ENCODE assay signal across 27 cellular contexts in the genomic region with DNA sequence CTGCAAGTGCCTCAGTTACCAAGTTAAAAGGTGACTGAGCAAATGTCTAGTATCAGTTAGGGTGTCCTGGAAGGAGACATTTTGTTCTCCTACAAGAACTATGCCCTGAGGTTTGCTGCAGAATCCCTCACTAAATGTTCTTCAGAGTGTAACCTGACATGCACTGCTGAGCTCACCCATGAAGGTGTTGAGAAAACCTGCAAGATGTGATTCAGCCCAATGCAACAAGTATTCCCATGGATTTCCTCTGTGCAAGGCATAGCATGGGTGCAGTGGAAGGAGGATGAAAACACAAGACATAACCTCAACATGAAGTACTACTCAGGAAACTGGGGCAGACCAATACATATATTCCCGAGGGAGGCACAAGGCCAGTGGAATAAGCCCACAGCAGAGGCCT. TPM values are rescaled to one million over a fixed set of nuclear protein-coding genes. Genes with fewer than 3 reads are reported as not detected.
DNase-seq lines count a peak whose midpoint lies in the region; FAIRE-seq and TF ChIP-seq lines count a peak whose summit lies in the region.
"Had no signal": no experiment of that assay in that cellular context is flagged by ENCODE, and none has a peak within 500 bp of the region (broad histone marks: within the 10 kb centered on the region; RNA-seq: fewer than 3 reads in every experiment).

No MANE protein-coding gene starts in this region.

- DNase-seq in epithelial cell of proximal tubule (ENCODE audit: low read depth) (peak; percentile 52), keratinocyte (ENCODE audit: low read depth, low spot score) (no peak), kidney tubule cell (ENCODE audit: low spot score) (peak; percentile 45), GM19238 (ENCODE audit: insufficient read length, low spot score) (no peak)
- DNase-seq in activated naive CD4-positive, alpha-beta T cell (lab: John Stamatoyannopoulos, UW), result no peak
- no peak for DNase-seq in activated naive CD4-positive, alpha-beta T cell treated with Interleukin-2 at 50 U/mL for 16 hours
- DNase-seq: 8988T; ACHN; BE2C; C1 segment of cervical spinal cord; CD4-positive, alpha-beta memory T cell; CD4-positive, CD25-positive, alpha-beta regulatory T cell; CD8-positive, alpha-beta memory T cell; COR-L47; DMS 273 treated with DMSO at 0.1 percent for 48 hours; DMS153; DMS53; DMS79; DND-41; EL; GDM1 had no signal

- no peaks in the 10 kb centered on the region for H3K27me3 ChIP-seq in keratinocyte (ENCODE audit: control insufficient read depth, extremely low read depth, insufficient read depth, low read length)
- H3K27me3 ChIP-seq: BE2C, BLaER1 had no signal

- no peak overlapping the region for H2AFZ ChIP-seq in keratinocyte (ENCODE audit: control insufficient read depth, low read length)

- H3K9me1 ChIP-seq in keratinocyte (ENCODE audit: control insufficient read depth, extremely low read depth, insufficient read depth, low read length), result no peaks in the 10 kb centered on the region

- no peaks in the 10 kb centered on the region for H3K79me2 ChIP-seq in keratinocyte (ENCODE audit: control insufficient read depth, insufficient read depth, low read length)

- no peaks in the 10 kb centered on the region for H3K9me3 ChIP-seq in keratinocyte (ENCODE audit: control insufficient read depth, low read depth, low read length)
- H3K9me3 ChIP-seq: BE2C had no signal

- no peaks in the 10 kb centered on the region for H4K20me1 ChIP-seq in keratinocyte (ENCODE audit: control insufficient read depth, extremely low read depth, insufficient read depth, low read length)
- H4K20me1 ChIP-seq: BLaER1 had no signal

- no peaks in the 10 kb centered on the region for H3K36me3 ChIP-seq in keratinocyte (ENCODE audit: control insufficient read depth in 2 of 2, extremely low read depth in 1 of 2, insufficient read depth in 2 of 2, low read length in 2 of 2)
- H3K36me3 ChIP-seq: BE2C, BLaER1 had no signal

- TF ChIP-seq CTCF in epithelial cell of proximal tubule (conservative IDR thresholded peaks at IDR 0.05; ENCODE audit: low read depth, low read length), result no peak
- TF ChIP-seq CTCF in keratinocyte (optimal IDR thresholded peaks at IDR 0.05 in 1 of 3, IDR thresholded peaks at IDR 0.05 in 1 of 3, conservative IDR thresholded peaks at IDR 0.05 in 1 of 3; ENCODE audit: extremely low read depth in 1 of 3, insufficient read depth in 2 of 3, low read length in 3 of 3), result no peak

- dilution Hi-C loops in keratinocyte (cut with MboI; ENCODE audit: extremely low pct_ligation_motif_present, low sequenced_read_pairs), result no loop called here

- H3K4me3 ChIP-seq in epithelial cell of proximal tubule (ENCODE audit: low read depth, low read length) (no peak overlapping the region), keratinocyte (ENCODE audit: control insufficient read depth in 2 of 3, extremely low read depth in 1 of 3, insufficient read depth in 2 of 3, low read depth in 1 of 3, low read length in 3 of 3) (no peak overlapping the region)
- H3K4me3 ChIP-seq: BLaER1, GM12878 had no signal

- H3K9ac ChIP-seq in keratinocyte (ENCODE audit: control insufficient read depth, extremely low read depth, insufficient read depth, low read length), result no peak overlapping the region
- H3K9ac ChIP-seq: BLaER1 had no signal

- peaks cover 4% of the 10 kb centered on the region for H3K4me1 ChIP-seq in keratinocyte (ENCODE audit: control insufficient read depth, extremely low read depth, insufficient read depth, low read length)
- H3K4me1 ChIP-seq: BE2C, BLaER1 had no signal

- H3K4me2 ChIP-seq in keratinocyte (ENCODE audit: control insufficient read depth, extremely low read depth, insufficient read depth, low read depth, low read length), result no peak overlapping the region
- H3K4me2 ChIP-seq: BLaER1 had no signal

- peak; percentile 73 for FAIRE-seq in keratinocyte (lab: Jason Lieb, UNC)
- FAIRE-seq: GM12878 had no signal

- H3K27ac ChIP-seq in keratinocyte (ENCODE audit: control insufficient read depth, insufficient read depth, low read length), result no peak overlapping the region
- H3K27ac ChIP-seq: BLaER1 had no signal

RNA-seq across cellular contexts. Expression of gene UGT1A8, which starts 15.4 kb away (rescaled TPM):
- total RNA-seq in epithelial cell of proximal tubule, result not detected in 2 replicates
- polyA plus RNA-seq in keratinocyte, result 0.41 to 0.64 TPM (median 0.63 TPM) in 3 replicates
- not detected for polyA plus RNA-seq in keratinocyte (2011; ENCODE audit: low read depth)
- 0.45 and 1.3 TPM in 2 replicates for polyA plus RNA-seq in keratinocyte (2011; cell fraction: cytosol; rRNA removed)
- polyA plus RNA-seq in keratinocyte (2011; cell fraction: nucleus; rRNA removed), result 0.16 and 0.19 TPM in 2 replicates
- 0.29 and 0.51 TPM in 2 replicates for polyA plus RNA-seq in keratinocyte (2012; ENCODE audit: low replicate concordance)
- polyA minus RNA-seq in keratinocyte, result 0.26 TPM in 1 of 3 replicates, not detected in the others
- polyA minus RNA-seq in keratinocyte (2011; cell fraction: cytosol; rRNA and poly(A)+ RNA removed), result not detected
- polyA minus RNA-seq in keratinocyte (2011; cell fraction: nucleus; rRNA and poly(A)+ RNA removed), result 0.31 TPM in 1 of 2 replicates, not detected in the other
- total RNA-seq: A673; CD4-positive, alpha-beta memory T cell; CD4-positive, CD25-positive, alpha-beta regulatory T cell; CD8-positive, alpha-beta memory T cell; G401; GM12878 had no signal
- polyA plus RNA-seq: AG04450; CD14-positive monocyte; CD4-positive, alpha-beta memory T cell; CD4-positive, CD25-positive, alpha-beta regulatory T cell; CD8-positive, alpha-beta memory T cell; GM12878 had no signal

RNA-seq across cellular contexts. Expression of gene UGT1A10, which starts 34.2 kb away (rescaled TPM):
- not detected in 2 replicates for total RNA-seq in epithelial cell of proximal tubule
- 1.8 to 2.4 TPM (median 2.0 TPM) in 3 replicates for polyA plus RNA-seq in keratinocyte
- polyA plus RNA-seq in keratinocyte (2011; ENCODE audit: low read depth), result not detected
- 1.7 and 2.5 TPM in 2 replicates for polyA plus RNA-seq in keratinocyte (2011; cell fraction: cytosol; rRNA removed)
- 1.8 and 2.6 TPM in 2 replicates for polyA plus RNA-seq in keratinocyte (2011; cell fraction: nucleus; rRNA removed)
- polyA plus RNA-seq in keratinocyte (2012; ENCODE audit: low replicate concordance), result 0.68 TPM in 1 of 2 replicates, not detected in the other
- polyA minus RNA-seq in keratinocyte, result 0.36 to 1.4 TPM (median 0.56 TPM) in 3 replicates
- polyA minus RNA-seq in keratinocyte (2011; cell fraction: cytosol; rRNA and poly(A)+ RNA removed), result 2.3 TPM
- 0.74 and 1.2 TPM in 2 replicates for polyA minus RNA-seq in keratinocyte (2011; cell fraction: nucleus; rRNA and poly(A)+ RNA removed)
- total RNA-seq: A673; CD4-positive, alpha-beta memory T cell; CD4-positive, CD25-positive, alpha-beta regulatory T cell; CD8-positive, alpha-beta memory T cell; G401; GM12878 had no signal
- polyA plus RNA-seq: AG04450; CD14-positive monocyte; CD4-positive, alpha-beta memory T cell; CD4-positive, CD25-positive, alpha-beta regulatory T cell; CD8-positive, alpha-beta memory T cell; GM12878 had no signal

RNA-seq across cellular contexts. Expression of gene USP40, which starts 35.5 kb away (rescaled TPM):
- 19.8 and 33.6 TPM in 2 replicates for total RNA-seq in epithelial cell of proximal tubule
- polyA plus RNA-seq in keratinocyte, result 30.6 to 44.1 TPM (median 37.3 TPM) in 3 replicates
- polyA plus RNA-seq in keratinocyte (2011; ENCODE audit: low read depth), result 31.2 TPM
- polyA plus RNA-seq in keratinocyte (2011; cell fraction: cytosol; rRNA removed), result 34.5 and 38.4 TPM in 2 replicates
- polyA plus RNA-seq in keratinocyte (2011; cell fraction: nucleus; rRNA removed), result 78.4 and 98.0 TPM in 2 replicates
- polyA plus RNA-seq in keratinocyte (2012; ENCODE audit: low replicate concordance), result 14.0 and 30.3 TPM in 2 replicates
- 52.2 to 68.8 TPM (median 53.0 TPM) in 3 replicates for polyA minus RNA-seq in keratinocyte
- 31.3 TPM for polyA minus RNA-seq in keratinocyte (2011; cell fraction: cytosol; rRNA and poly(A)+ RNA removed)
- 36.2 and 77.2 TPM in 2 replicates for polyA minus RNA-seq in keratinocyte (2011; cell fraction: nucleus; rRNA and poly(A)+ RNA removed)

Comparison
In these comparisons a context has a peak if more than half of its experiments do, and no peak if none do; other contexts are left out.
1. DNase-seq: peak in epithelial cell of proximal tubule (single experiment) and kidney tubule cell (single experiment); none in keratinocyte (single experiment), activated naive CD4-positive, alpha-beta T cell (0 of 4), GM19238 (single experiment) and activated naive CD4-positive, alpha-beta T cell treated with Interleukin-2 at 50 U/mL for 16 hours (single experiment).